Comparison of ENCODE assay signal across 12 cellular contexts in the genomic region with DNA sequence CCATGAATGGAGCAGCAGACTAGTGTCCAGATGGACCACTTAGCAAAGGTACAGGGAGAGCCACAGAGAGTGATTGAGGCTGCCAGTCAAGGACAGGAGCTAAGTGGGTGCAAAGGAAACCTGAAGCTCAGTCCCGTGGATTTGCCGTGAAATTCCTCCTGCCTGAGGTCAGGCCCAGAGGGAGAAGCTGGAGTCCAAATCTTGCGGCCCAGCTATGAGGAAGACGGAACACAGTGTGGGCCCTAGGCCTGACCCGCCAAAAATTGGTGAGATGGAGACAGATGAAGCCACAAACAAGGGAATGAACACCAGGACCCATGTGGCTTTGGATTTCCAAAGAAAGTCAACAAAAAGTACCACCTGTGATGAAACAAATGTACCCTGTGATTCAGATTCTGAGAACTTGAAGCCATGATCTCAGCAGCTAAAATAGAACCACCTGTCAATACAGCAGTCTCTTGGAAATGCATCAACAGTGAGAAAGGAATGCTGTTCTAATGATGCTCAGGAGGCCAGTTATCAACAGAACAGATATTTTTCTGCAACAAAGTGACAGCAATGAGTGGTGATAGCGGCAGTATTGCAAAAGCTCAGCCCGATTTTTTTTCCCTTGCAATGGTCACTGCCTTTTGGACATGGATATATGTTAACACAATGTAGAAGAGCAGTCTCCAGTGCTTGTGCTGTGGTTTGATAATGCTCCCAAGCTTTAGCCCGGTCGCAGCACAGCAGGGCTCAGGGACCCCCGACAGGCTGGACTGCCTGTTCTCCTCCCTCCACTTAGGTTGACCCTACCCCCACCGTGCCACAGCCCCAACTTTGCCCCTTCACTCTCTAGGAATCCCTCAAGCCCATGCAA. TPM values are rescaled to one million over a fixed set of nuclear protein-coding genes. Genes with fewer than 3 reads are reported as not detected.
DNase-seq lines count a peak whose midpoint lies in the region; ATAC-seq and TF ChIP-seq lines count a peak whose summit lies in the region.
"Had no signal": no experiment of that assay in that cellular context is flagged by ENCODE, and none has a peak within 500 bp of the region (broad histone marks: within the 10 kb centered on the region; RNA-seq: fewer than 3 reads in every experiment).

No MANE protein-coding gene starts in this region.

- 51 to 56% methylated on average over 11 of the region's 11 CpGs for WGBS in body of pancreas, 2 donors
- WGBS in sigmoid colon, 2 donors, result 77 to 80% methylated on average over 11 of the region's 11 CpGs

- peak in 1 of 4 donors; percentile 10 for TF ChIP-seq EP300 in sigmoid colon (IDR thresholded peaks at IDR 0.05)

- H3K9me3 Mint-ChIP-seq in Calu3 (ENCODE audit: low read depth, unreplicated experiment), result no peaks in the 10 kb centered on the region
- H3K9me3 Mint-ChIP-seq: activated CD4-positive, alpha-beta memory T cell treated with anti-CD3 and anti-CD28 coated beads for 36 hours had no signal

- ATAC-seq in body of pancreas, result peak; percentile 27
- peak; percentile 63 for ATAC-seq in Right ventricle myocardium superior (ENCODE audit: poor library complexity)
- ATAC-seq in left lobe of liver, result no peak

- DNase-seq in AG09319 (ENCODE audit: extremely low read depth, low read depth) (peak; percentile 61), body of pancreas (no peak), Right ventricle myocardium superior (no peak), sigmoid colon (peak; percentile 87), left lobe of liver (ENCODE audit: low spot score) (no peak), colonic mucosa (no peak), Calu3 (no peak)
- no peak for DNase-seq in activated effector memory CD4-positive, alpha-beta T cell treated with anti-CD3 and anti-CD28 coated beads, Interleukin-2, amount 50 U/mL, for 16 hours
- DNase-seq: activated CD4-positive, alpha-beta memory T cell treated with anti-CD3 and anti-CD28 coated beads for 36 hours; head of caudate nucleus; NCI-H446; stimulated activated CD4-positive, alpha-beta T cell treated with anti-CD3 and anti-CD28 coated beads, Interleukin-4, amount 100 ng/mL, for 4 hours had no signal

- no peak for TF ChIP-seq CTCF in AG09319 (IDR thresholded peaks at IDR 0.05; ENCODE audit: low read depth, low read length)
- TF ChIP-seq CTCF in body of pancreas (IDR thresholded peaks at IDR 0.05), result no peak
- TF ChIP-seq CTCF in sigmoid colon (IDR thresholded peaks at IDR 0.05), result no peak
- no peak for TF ChIP-seq CTCF in colonic mucosa (IDR thresholded peaks at IDR 0.05)
- TF ChIP-seq CTCF in Calu3 (IDR thresholded peaks at IDR 0.05; ENCODE audit: unreplicated experiment), result no peak

- H3K36me3 ChIP-seq in body of pancreas (replicated peaks in 1 of 2; ENCODE audit: insufficient read depth in 1 of 2, low read depth in 2 of 2) (no peaks in the 10 kb centered on the region), sigmoid colon (peaks cover 0 to 5% (median 0%) of the 10 kb centered on the region in 4 donors), colonic mucosa (no peaks in the 10 kb centered on the region)

- CTCF ChIA-PET in Calu3 (lab: Charles Lee), result interaction anchor here (0.7 kb wide), 1 partner anchor 18 kb away, joined by 3 read pairs; no protein-coding TSS in a partner anchor

- H3K27me3 ChIP-seq in body of pancreas (no peaks in the 10 kb centered on the region), sigmoid colon (no peaks in the 10 kb centered on the region), colonic mucosa (no peaks in the 10 kb centered on the region)

- intact Hi-C loops in body of pancreas (cut with DNase I) (no loop called here), Right ventricle myocardium superior (cut with DNase I) (no loop called here), sigmoid colon (cut with DNase I) (no loop called here), colonic mucosa (cut with DNase I) (no loop called here), Calu3 (cut with micrococcal nuclease; ENCODE audit: unreplicated experiment) (no loop called here)

- no peaks in the 10 kb centered on the region for H3K36me3 Mint-ChIP-seq in Calu3 (ENCODE audit: insufficient read depth, unreplicated experiment)
- H3K36me3 Mint-ChIP-seq: activated CD4-positive, alpha-beta memory T cell treated with anti-CD3 and anti-CD28 coated beads for 36 hours had no signal

- H3K9me3 ChIP-seq in body of pancreas (no peaks in the 10 kb centered on the region), sigmoid colon (no peaks in the 10 kb centered on the region), colonic mucosa (no peaks in the 10 kb centered on the region)

- no peak overlapping the region for H3K9ac ChIP-seq in colonic mucosa (ENCODE audit: low read depth in 2 of 2, low read length in 2 of 2)

- TF ChIP-seq POLR2A in body of pancreas (IDR thresholded peaks at IDR 0.05) (no peak), sigmoid colon (IDR thresholded peaks at IDR 0.05) (no peak)

- H3K4me1 ChIP-seq in body of pancreas, result no peaks in the 10 kb centered on the region
- peaks cover 0 to 100% (median 93%) of the 10 kb centered on the region in 4 donors for H3K4me1 ChIP-seq in sigmoid colon
- no peaks in the 10 kb centered on the region for H3K4me1 ChIP-seq in colonic mucosa

- H3K27ac Mint-ChIP-seq in Calu3 (ENCODE audit: unreplicated experiment), result no peak overlapping the region
- H3K27ac Mint-ChIP-seq: activated CD4-positive, alpha-beta memory T cell treated with anti-CD3 and anti-CD28 coated beads for 36 hours had no signal

- H3K4me3 ChIP-seq in body of pancreas (no peak overlapping the region), sigmoid colon (no peak overlapping the region), colonic mucosa (no peak overlapping the region)

- no peaks in the 10 kb centered on the region for H3K4me1 Mint-ChIP-seq in Calu3 (ENCODE audit: low read depth, unreplicated experiment)

- H3K27me3 Mint-ChIP-seq in Calu3 (ENCODE audit: unreplicated experiment), result peaks cover 100% of the 10 kb centered on the region
- H3K27me3 Mint-ChIP-seq: activated CD4-positive, alpha-beta memory T cell treated with anti-CD3 and anti-CD28 coated beads for 36 hours had no signal

- H3K27ac ChIP-seq in body of pancreas, result no peak overlapping the region
- H3K27ac ChIP-seq in sigmoid colon, result peak overlapping the region; percentile 58 to 96 (median 94)
- no peak overlapping the region for H3K27ac ChIP-seq in colonic mucosa

- BruUV-seq in Calu3 (replicated peaks; lab: Mats Ljungman, UMichigan), result no TSS peak

- no peak overlapping the region for H3K4me3 Mint-ChIP-seq in Calu3 (ENCODE audit: low read depth, unreplicated experiment)
- H3K4me3 Mint-ChIP-seq: activated CD4-positive, alpha-beta memory T cell treated with anti-CD3 and anti-CD28 coated beads for 36 hours had no signal

RNA-seq across cellular contexts. Expression of a gene that starts 10.7 kb away (rescaled TPM):
- total RNA-seq in body of pancreas (100 to 1,000 TPM in 1 of 2 donors, 10 to 100 TPM in 1; 46.4 to 121 TPM), Right ventricle myocardium superior (64.9 TPM), sigmoid colon (100 to 1,000 TPM; 233 to 715 (median 381) TPM), left lobe of liver (6.2 TPM), colonic mucosa (10 to 100 TPM; 28.4 to 80.9 TPM), Calu3 (2022) (0.07 TPM in 1 of 2 replicates, not detected in the other)
- polyA plus RNA-seq in sigmoid colon, result 10 to 100 TPM in 1 of 3 donors, 1 to 10 TPM in 2; 2.8 to 66.9 (median 9.0) TPM

Comparison
In these comparisons a context has a peak if more than half of its experiments do, and no peak if none do; other contexts are left out.
1. DNase-seq: peak in AG09319 (single experiment) and sigmoid colon (single experiment); none in body of pancreas (0 of 4), Right ventricle myocardium superior (single experiment), left lobe of liver (single experiment), activated effector memory CD4-positive, alpha-beta T cell treated with anti-CD3 and anti-CD28 coated beads, Interleukin-2, amount 50 U/mL, for 16 hours (single experiment), colonic mucosa (single experiment) and Calu3 (single experiment).
2. H3K27ac ChIP-seq: peak in sigmoid colon (4 of 4); none in body of pancreas (0 of 4) and colonic mucosa (single experiment).